Comparison of ENCODE assay signal across 8 cellular contexts in genomic region chr1:2290171-2290578, GRCh38.
DNase-seq lines count a peak whose midpoint lies in the region; ATAC-seq, FAIRE-seq and TF ChIP-seq lines count a peak whose summit lies in the region.

No MANE protein-coding gene starts in this region.

- no peak overlapping the region for H3K9ac ChIP-seq in muscle layer of colon (ENCODE audit: low read length)

- no peaks in the 10 kb centered on the region for H3K27me3 Mint-ChIP-seq in activated naive CD8-positive, alpha-beta T cell treated with anti-CD3 and anti-CD28 coated beads, Interleukin-2, amount 10 ng/mL, durations not matched to agents 7 days and 5 days

- peaks cover 49% of the 10 kb centered on the region for H3K4me1 Mint-ChIP-seq in activated naive CD8-positive, alpha-beta T cell treated with anti-CD3 and anti-CD28 coated beads, Interleukin-2, amount 10 ng/mL, durations not matched to agents 7 days and 5 days

- no peaks in the 10 kb centered on the region for H3K27me3 ChIP-seq in muscle layer of colon (ENCODE audit: control insufficient read depth in 1 of 2, insufficient read depth in 2 of 2, low read length in 2 of 2)

- H3K4me1 ChIP-seq in muscle layer of colon (ENCODE audit: insufficient read depth, low read length): peaks cover 61% of the 10 kb centered on the region

- H3K9me3 ChIP-seq in muscle layer of colon (ENCODE audit: low read length): no peaks in the 10 kb centered on the region

- no peak for DNase-seq in GM12891 (ENCODE audit: insufficient read length, low spot score)
- no peak for DNase-seq in activated naive CD8-positive, alpha-beta T cell treated with anti-CD3 and anti-CD28 coated beads, Interleukin-2, amount 10 ng/mL, durations not matched to agents 7 days and 5 days
- no peak for DNase-seq in HTR-8/SVneo (ENCODE audit: insufficient read length, low spot score)
- DNase-seq in NCI-H2081 (lab: John Stamatoyannopoulos, UW): no peak
- DNase-seq in cortex of kidney (lab: John Stamatoyannopoulos, UW): no peak

- peak overlapping the region; percentile 81 for H3K4me3 Mint-ChIP-seq in activated naive CD8-positive, alpha-beta T cell treated with anti-CD3 and anti-CD28 coated beads, Interleukin-2, amount 10 ng/mL, durations not matched to agents 7 days and 5 days

- FAIRE-seq in GM12891 (lab: Jason Lieb, UNC) (peak; percentile 23), HTR-8/SVneo (lab: Jason Lieb, UNC) (no peak)

- no peaks in the 10 kb centered on the region for H3K36me3 ChIP-seq in muscle layer of colon (ENCODE audit: insufficient read depth, low read length)

- H3K27ac Mint-ChIP-seq in activated naive CD8-positive, alpha-beta T cell treated with anti-CD3 and anti-CD28 coated beads, Interleukin-2, amount 10 ng/mL, durations not matched to agents 7 days and 5 days: peak overlapping the region; percentile 95

- H3K9me3 Mint-ChIP-seq in activated naive CD8-positive, alpha-beta T cell treated with anti-CD3 and anti-CD28 coated beads, Interleukin-2, amount 10 ng/mL, durations not matched to agents 7 days and 5 days: no peaks in the 10 kb centered on the region

- POLR2A ChIA-PET in activated naive CD8-positive, alpha-beta T cell treated with anti-CD3 and anti-CD28 coated beads, Interleukin-2, amount 10 ng/mL, durations not matched to agents 7 days and 5 days (lab: Charles Lee): interaction anchor here (0.9 to 2.7 kb wide), 11 partner anchors 10 to 95 kb away, joined by 3 to 36 read pairs (median 7); partner anchors contain the start of genes FAAP20 and SKI

- ATAC-seq in HG02852 (IDR thresholded peaks at IDR 0.05; ENCODE audit: unreplicated experiment): peak; percentile 22
- peak; percentile 49 for ATAC-seq in activated naive CD8-positive, alpha-beta T cell treated with anti-CD3 and anti-CD28 coated beads, Interleukin-2, amount 10 ng/mL, durations not matched to agents 7 days and 5 days (ENCODE audit: low read depth)
- ATAC-seq in HG03565 (IDR thresholded peaks at IDR 0.05; ENCODE audit: unreplicated experiment): no peak

- peaks cover 9% of the 10 kb centered on the region for H3K36me3 Mint-ChIP-seq in activated naive CD8-positive, alpha-beta T cell treated with anti-CD3 and anti-CD28 coated beads, Interleukin-2, amount 10 ng/mL, durations not matched to agents 7 days and 5 days

- peak overlapping the region; percentile 79 for H3K27ac ChIP-seq in muscle layer of colon (ENCODE audit: low read depth, low read length)

- TF ChIP-seq POLR2A in GM12891 (IDR thresholded peaks at IDR 0.05; ENCODE audit: low read depth, low read length): no peak

- H3K4me3 ChIP-seq in muscle layer of colon (ENCODE audit: low read depth in 1 of 2, low read length in 2 of 2): peak overlapping the region in 1 of 2 donors; percentile 64

TF ChIP-seq in GM12891, 5 proteins besides CTCF, POLR2A, EP300 and RAD21:
- no peak for TF ChIP-seq PAX5 (IDR thresholded peaks at IDR 0.05; ENCODE audit: insufficient read depth, low read length, severe bottlenecking)
- TF ChIP-seq SPI1 (IDR thresholded peaks at IDR 0.05; ENCODE audit: low read depth, low read length): no peak
- TF ChIP-seq TAF1 (IDR thresholded peaks at IDR 0.05; ENCODE audit: low read depth, low read length): no peak
- no peak for TF ChIP-seq POU2F2 (IDR thresholded peaks at IDR 0.05; ENCODE audit: low read depth, low read length)
- no peak for TF ChIP-seq POLR2AphosphoS5 (IDR thresholded peaks at IDR 0.05; ENCODE audit: low read depth, low read length)
TF ChIP-seq in GM12891: peak in this region for 0.
